Comparison of ENCODE assay signal across 1 cellular context in the genomic region with DNA sequence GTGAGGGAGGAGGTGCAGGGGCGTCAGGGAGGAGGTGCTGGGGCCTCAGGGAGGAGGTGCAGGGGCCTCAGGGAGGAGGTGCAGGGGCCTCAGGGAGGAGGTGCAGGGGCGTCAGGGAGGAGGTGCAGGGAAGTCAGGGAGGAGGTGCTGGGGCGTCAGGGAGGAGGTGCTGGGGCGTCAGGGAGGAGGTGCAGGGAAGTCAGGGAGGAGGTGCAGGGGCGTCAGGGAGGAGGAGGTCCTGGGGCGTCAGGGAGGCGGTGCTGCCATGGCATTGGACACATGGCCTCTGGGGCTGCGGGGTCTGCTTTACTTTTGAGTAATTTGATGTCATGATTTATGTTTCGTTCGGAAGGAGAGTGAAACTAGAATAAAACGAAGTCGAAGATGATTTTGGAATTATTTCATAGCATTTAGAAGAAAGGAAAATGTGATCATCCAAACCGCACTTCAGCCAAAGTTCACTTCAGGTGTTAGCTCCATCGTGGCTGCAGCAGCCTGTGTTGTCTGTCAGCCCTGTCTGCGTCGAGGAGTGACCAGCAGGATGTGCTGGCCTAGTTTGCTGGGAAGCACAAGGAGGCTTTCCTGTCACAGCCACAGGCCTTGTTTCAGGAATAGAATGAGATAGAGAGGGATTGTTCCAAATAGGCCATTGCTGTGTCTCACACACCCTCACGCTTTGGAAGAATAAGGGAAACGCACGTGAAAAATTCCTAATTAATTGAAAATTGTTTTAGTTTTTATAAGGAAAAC.
TF ChIP-seq lines count a peak whose summit lies in the region.

No MANE protein-coding gene starts in this region.

TF ChIP-seq in HepG2, 621 proteins besides CTCF, POLR2A, EP300 and RAD21:
- TF ChIP-seq THRA (CRISPR knock-in tag; IDR thresholded peaks at IDR 0.05; ENCODE audit: borderline replicate concordance) (no peak), MED13 (CRISPR knock-in tag; IDR thresholded peaks at IDR 0.05) (no peak), ETV6 (CRISPR knock-in tag; conservative IDR thresholded peaks at IDR 0.05) (no peak), ZEB1 (IDR thresholded peaks at IDR 0.05; ENCODE audit: insufficient replicate concordance, low read depth) (no peak), PCBP1 (IDR thresholded peaks at IDR 0.05; ENCODE audit: borderline replicate concordance, low read depth, low read length) (0 out of 2 replicates have a peak, but pooled peaks have one; percentile 67), CREBL2 (CRISPR knock-in tag; IDR thresholded peaks at IDR 0.05; ENCODE audit: borderline replicate concordance) (no peak)
